23 cellular contexts compared by ENCODE assay signal in the genomic region with DNA sequence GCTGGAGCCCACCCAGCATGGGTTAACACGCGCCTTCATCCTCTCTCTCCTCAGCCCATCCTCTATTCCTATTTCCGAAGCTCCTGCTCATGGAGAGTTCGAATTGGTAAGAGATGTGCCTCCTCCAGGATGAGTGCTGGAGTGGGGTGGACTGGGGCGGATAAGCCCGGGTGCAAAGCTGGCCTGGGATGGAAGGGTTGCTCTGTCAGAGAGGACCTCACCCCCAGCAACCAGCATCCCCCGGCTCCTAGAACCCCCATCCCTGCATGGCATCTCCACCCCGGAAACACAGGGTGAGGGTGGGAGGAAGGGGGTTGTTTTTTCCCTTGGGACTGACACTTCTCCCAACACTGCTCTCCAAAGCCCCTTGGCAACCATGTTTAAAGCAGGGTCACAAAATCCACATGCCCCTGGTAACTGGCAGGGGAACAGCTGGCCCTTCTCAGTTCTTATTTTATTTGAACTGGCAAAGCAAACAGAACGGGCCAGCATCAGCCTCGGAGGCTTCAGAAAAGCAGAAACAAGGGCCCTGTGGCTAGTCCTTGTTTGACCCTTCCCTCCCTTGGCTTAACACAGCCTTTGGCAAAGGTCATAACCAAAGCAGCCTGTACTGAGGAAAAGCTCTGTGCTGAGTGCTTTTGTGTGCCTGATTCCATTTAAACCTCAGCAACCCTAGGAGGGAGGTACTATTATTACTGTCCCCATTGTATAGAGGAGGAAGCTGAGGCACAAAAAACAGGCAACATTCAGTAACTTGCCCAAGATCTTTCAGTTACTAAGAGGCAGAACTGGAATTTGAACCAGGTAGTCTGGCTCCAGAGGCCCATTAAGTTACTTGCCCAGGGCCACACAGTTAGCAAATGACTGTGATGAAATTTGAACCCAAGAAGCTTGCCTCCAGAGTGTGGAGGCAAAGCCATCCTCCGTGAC. TPM values are rescaled to one million over a fixed set of nuclear protein-coding genes. Genes with fewer than 3 reads are reported as not detected.
DNase-seq lines count a peak whose midpoint lies in the region; ATAC-seq and TF ChIP-seq lines count a peak whose summit lies in the region.
"Had no signal": no experiment of that assay in that cellular context is flagged by ENCODE, and none has a peak within 500 bp of the region (broad histone marks: within the 10 kb centered on the region; RNA-seq: fewer than 3 reads in every experiment).

No MANE protein-coding gene starts in this region.

- H3K4me1 Mint-ChIP-seq in WTC11, result peaks cover 38% of the 10 kb centered on the region

- ATAC-seq in WTC11, result no peak
- ATAC-seq in GM18520 (IDR thresholded peaks at IDR 0.05; ENCODE audit: unreplicated experiment), result no peak
- ATAC-seq: Panc1 had no signal

- in situ Hi-C loops in ACHN (cut with HindIII; ENCODE audit: low pct_ligation_motif_present, low pct_unique_long_range_greater_than_20kb, low sequenced_read_pairs), result no loop called here

- no peaks in the 10 kb centered on the region for H3K9me3 Mint-ChIP-seq in WTC11
- H3K9me3 Mint-ChIP-seq: CD4-positive, CD25-positive, alpha-beta regulatory T cell; HFFc6 had no signal

- POLR2A ChIA-PET in WTC11 (lab: Charles Lee), result interaction anchor here (0.5 kb wide), 1 partner anchor 17 kb away, joined by 4 read pairs; no protein-coding TSS in a partner anchor

- H3K36me3 Mint-ChIP-seq in WTC11, result no peaks in the 10 kb centered on the region
- H3K36me3 Mint-ChIP-seq: CD4-positive, CD25-positive, alpha-beta regulatory T cell had no signal

- peak; percentile 37 for DNase-seq in DMS153 (lab: John Stamatoyannopoulos, UW)
- DNase-seq in DMS153 treated with DMSO at 0.1 percent for 48 hours (lab: John Stamatoyannopoulos, UW; ENCODE audit: unreplicated experiment), result no peak
- peak; percentile 37 for DNase-seq in NCI-H1092 (lab: John Stamatoyannopoulos, UW)
- DNase-seq in WTC11 (ENCODE audit: low spot score), result no peak
- DNase-seq in mesenteric fat pad (ENCODE audit: low spot score), result peak; percentile 59
- DNase-seq in activated naive CD4-positive, alpha-beta T cell (lab: John Stamatoyannopoulos, UW), result no peak
- no peak for DNase-seq in ACHN
- DNase-seq: 8988T; BE2C; CD4-positive, CD25-positive, alpha-beta regulatory T cell; COR-L47; DMS 273 treated with DMSO at 0.1 percent for 48 hours; EL; HFFc6; IMR-90; Karpas-422; NCI-H1436 treated with DMSO at 0.1 percent for 48 hours; NCI-H2081 treated with DMSO at 0.1 percent for 48 hours had no signal

- no peak for TF ChIP-seq CTCF in WTC11 (IDR thresholded peaks at IDR 0.05)

- H3K27ac Mint-ChIP-seq in WTC11, result 0 out of 2 replicates have a peak overlapping the region, but pooled peaks have one; percentile 6
- H3K27ac Mint-ChIP-seq: CD4-positive, CD25-positive, alpha-beta regulatory T cell; HFFc6 had no signal

- H3K27me3 Mint-ChIP-seq in WTC11 (ENCODE audit: low read depth), result no peaks in the 10 kb centered on the region; the same call in 1 of the 2 replicates
- H3K27me3 Mint-ChIP-seq: CD4-positive, CD25-positive, alpha-beta regulatory T cell had no signal

- CTCF ChIA-PET in WTC11 (lab: Charles Lee), result interaction anchor here (0.7 to 2.1 kb wide), 9 partner anchors 10 to 144 kb away, joined by 3 to 15 read pairs (median 3); a partner anchor contains a TSS

- no peak overlapping the region for H3K4me3 Mint-ChIP-seq in WTC11
- H3K4me3 Mint-ChIP-seq: HFFc6 had no signal

TF ChIP-seq in WTC11, 78 proteins besides CTCF, POLR2A, EP300 and RAD21:
- no peak for TF ChIP-seq ZNF416 (CRISPR knock-in tag; IDR thresholded peaks at IDR 0.05)
- TF ChIP-seq GTF2I (CRISPR knock-in tag; conservative IDR thresholded peaks at IDR 0.05), result 0 out of 2 replicates have a peak, but pooled peaks have one; percentile 56
- TF ChIP-seq MXD4 (CRISPR knock-in tag; IDR thresholded peaks at IDR 0.05; ENCODE audit: borderline replicate concordance), result no peak

RNA-seq across cellular contexts. Expression of a gene that starts 4.2 kb away (rescaled TPM):
- total RNA-seq in WTC11 (2021) (35.6 to 40.2 TPM (median 38.2 TPM) in 3 replicates), mesenteric fat pad (12.0 TPM)

RNA-seq across cellular contexts. Expression of a gene that starts 4.4 kb away (rescaled TPM):
- total RNA-seq in WTC11 (2021) (31.3 to 38.7 TPM (median 35.2 TPM) in 3 replicates), mesenteric fat pad (27.2 TPM)

RNA-seq across cellular contexts. Expression of a gene that starts 51.8 kb away (rescaled TPM):
- total RNA-seq in WTC11 (2021) (12.8 to 14.2 TPM (median 13.4 TPM) in 3 replicates), mesenteric fat pad (15.3 TPM)

RNA-seq across cellular contexts. Expression of a gene that starts 52.1 kb away (rescaled TPM):
- total RNA-seq in WTC11 (2021) (0.27 to 0.42 TPM (median 0.30 TPM) in 3 replicates), mesenteric fat pad (1.5 TPM)

RNA-seq across cellular contexts. Expression of a gene that starts 54.1 kb away (rescaled TPM):
- total RNA-seq in WTC11 (2021) (0.14 to 0.46 TPM (median 0.33 TPM) in 3 replicates), mesenteric fat pad (not detected)
- total RNA-seq: CD4-positive, CD25-positive, alpha-beta regulatory T cell; H4; HFFc6; HT1080; IMR-90; MCF 10A had no signal

Comparison
In these comparisons a context has a peak if more than half of its experiments do, and no peak if none do; other contexts are left out.
1. DNase-seq: peak in DMS153 (single experiment), NCI-H1092 (single experiment) and mesenteric fat pad (single experiment); none in DMS153 treated with DMSO at 0.1 percent for 48 hours (single experiment), WTC11 (single experiment), activated naive CD4-positive, alpha-beta T cell (0 of 4) and ACHN (single experiment).